Comparison of ENCODE assay signal across 1 cellular context in genomic region chr3:70072180-70072579, GRCh38.
TF ChIP-seq lines count a peak whose summit lies in the region.

No MANE protein-coding gene starts in this region.

TF ChIP-seq in GM23338, 12 proteins besides CTCF, POLR2A, EP300 and RAD21 (continued from another document):
- TF ChIP-seq POLR2AphosphoS5 (IDR thresholded peaks at IDR 0.05; ENCODE audit: low read depth) (no peak), JUNB (IDR thresholded peaks at IDR 0.05; ENCODE audit: unreplicated experiment) (no peak), EZH2phosphoT487 (IDR thresholded peaks at IDR 0.05; ENCODE audit: unreplicated experiment) (no peak), EZH2 (IDR thresholded peaks at IDR 0.05; ENCODE audit: low read depth, unreplicated experiment) (no peak), ZNF114 (CRISPR knock-in tag; IDR thresholded peaks at IDR 0.05) (no peak), NANOG (IDR thresholded peaks at IDR 0.05; ENCODE audit: borderline replicate concordance) (no peak), ZNF462 (CRISPR knock-in tag; IDR thresholded peaks at IDR 0.05) (no peak), ETS1 (IDR thresholded peaks at IDR 0.05) (no peak), CREB1 (CRISPR knock-in tag; IDR thresholded peaks at IDR 0.05; ENCODE audit: low read depth) (no peak), STAT1 (IDR thresholded peaks at IDR 0.05; ENCODE audit: unreplicated experiment) (no peak)
